In the genomic region with DNA sequence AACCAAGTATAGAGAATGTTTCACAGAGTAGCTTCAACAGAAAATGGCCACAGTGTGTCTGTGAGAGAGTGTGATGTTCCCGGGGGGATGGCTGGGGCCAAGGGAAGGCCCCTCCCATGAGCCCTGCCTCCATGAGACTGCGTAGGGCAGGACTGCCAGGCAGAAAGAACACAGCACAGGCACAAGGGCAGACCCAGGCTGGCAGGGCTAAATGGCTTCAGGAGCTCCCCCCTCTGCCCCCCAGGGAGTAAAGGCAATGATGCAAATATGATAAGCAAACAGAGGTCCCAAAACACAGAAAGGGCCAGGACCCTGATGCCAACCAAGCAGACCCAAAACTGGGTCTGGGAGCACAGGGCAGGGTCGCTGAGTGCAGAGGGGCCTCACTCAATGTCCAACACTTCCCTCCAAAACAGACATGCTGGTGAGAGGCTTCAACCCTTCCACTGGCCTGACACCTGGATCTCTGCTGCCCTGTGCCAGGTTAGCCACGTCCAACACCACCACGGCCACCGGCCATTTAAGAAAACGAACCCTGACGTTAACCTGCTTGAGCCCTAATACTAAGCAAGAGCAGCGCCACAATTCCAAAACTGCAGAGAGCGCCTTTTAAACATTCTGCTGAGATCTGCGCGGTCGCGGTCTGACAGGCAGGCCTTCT, we compare ENCODE assay signal across 12 cellular contexts.
DNase-seq lines count a peak whose midpoint lies in the region; ATAC-seq and TF ChIP-seq lines count a peak whose summit lies in the region.
"Had no signal": no experiment of that assay in that cellular context is flagged by ENCODE, and none has a peak within 500 bp of the region (broad histone marks: within the 10 kb centered on the region; RNA-seq: fewer than 3 reads in every experiment).

No MANE protein-coding gene starts in this region.

- H3K4me1 ChIP-seq in DND-41 (ENCODE audit: insufficient read depth, low read length) (peaks cover 30% of the 10 kb centered on the region), adrenal gland (replicated peaks in 1 of 2) (peaks cover 21 to 65% of the 10 kb centered on the region in 2 donors), skeletal muscle satellite cell (ENCODE audit: control insufficient read depth, insufficient read depth, low read length) (peaks cover 33% of the 10 kb centered on the region)

- H4K20me1 ChIP-seq in DND-41 (ENCODE audit: insufficient read depth, low read length), result peaks cover 90% of the 10 kb centered on the region

- no peak for TF ChIP-seq POLR2A in adrenal gland (IDR thresholded peaks at IDR 0.05)

- H3K36me3 ChIP-seq in DND-41 (ENCODE audit: insufficient read depth, low read length) (peaks cover 99% of the 10 kb centered on the region), adrenal gland (replicated peaks in 1 of 2) (no peaks in the 10 kb centered on the region), skeletal muscle satellite cell (ENCODE audit: insufficient read depth, low read length) (no peaks in the 10 kb centered on the region)

- H2AFZ ChIP-seq in DND-41 (ENCODE audit: low read depth, low read length), result no peak overlapping the region

- peak; percentile 1 for DNase-seq in DND-41
- DNase-seq in adrenal gland, result peak in 6 of 7 donors; percentile 1 to 55 (median 20)
- no peak for DNase-seq in NCI-H1694 treated with DMSO at 0.1 percent for 48 hours (lab: John Stamatoyannopoulos, UW)
- DNase-seq in Kasumi-1 (lab: John Stamatoyannopoulos, UW), result no peak
- DNase-seq: activated B cell treated with CpG ODN at 0.5 μM for 24 hours, activated gamma-delta T cell, naive B cell, NCI-H146 had no signal

- TF ChIP-seq CTCF in DND-41 (IDR thresholded peaks at IDR 0.05; ENCODE audit: borderline replicate concordance, extremely low read depth, low read length, poor library complexity, severe bottlenecking) (no peak), adrenal gland (IDR thresholded peaks at IDR 0.05) (no peak)

- H3K4me2 ChIP-seq in DND-41 (ENCODE audit: insufficient read depth, low read length) (no peak overlapping the region), skeletal muscle satellite cell (ENCODE audit: low read length) (no peak overlapping the region)

- ATAC-seq in DND-41 (ENCODE audit: insufficient read depth, low read depth) (no peak), GM18502 (IDR thresholded peaks at IDR 0.05; ENCODE audit: poor library complexity, unreplicated experiment) (no peak), HG03139 (IDR thresholded peaks at IDR 0.05; ENCODE audit: unreplicated experiment) (no peak)

- H3K27ac ChIP-seq in DND-41 (ENCODE audit: low read length) (peak overlapping the region; percentile 68), adrenal gland (peak overlapping the region in 3 of 5 donors; percentile 68 to 86 (median 86)), layer of hippocampus (ENCODE audit: low read depth, low read length) (peak overlapping the region; percentile 78)

- H3K9ac ChIP-seq in DND-41 (ENCODE audit: low read depth, low read length) (peak overlapping the region; percentile 1; the same call in 1 of the 2 replicates), skeletal muscle satellite cell (ENCODE audit: low read depth, low read length) (peak overlapping the region; percentile 27)

- intact Hi-C loops in adrenal gland (cut with DNase I), result loop anchor here in 1 of 2 donors (10.0 kb wide), 1 partner anchor 84 kb away; no protein-coding TSS in a partner anchor

- no peaks in the 10 kb centered on the region for H3K27me3 ChIP-seq in DND-41 (ENCODE audit: insufficient read depth, low read length, poor library complexity)
- no peaks in the 10 kb centered on the region for H3K27me3 ChIP-seq in adrenal gland
- H3K27me3 ChIP-seq in layer of hippocampus (ENCODE audit: control insufficient read depth, insufficient read depth, low read length), result no peaks in the 10 kb centered on the region
- no peaks in the 10 kb centered on the region for H3K27me3 ChIP-seq in skeletal muscle satellite cell (ENCODE audit: control insufficient read depth, insufficient read depth, low read length)

- H3K4me3 ChIP-seq in DND-41 (ENCODE audit: low read depth in 1 of 2, low read length in 2 of 2) (no peak overlapping the region), adrenal gland (no peak overlapping the region), skeletal muscle satellite cell (ENCODE audit: low read length) (no peak overlapping the region)

- H3K9me3 ChIP-seq in DND-41 (ENCODE audit: insufficient read depth, low read length, severe bottlenecking) (no peaks in the 10 kb centered on the region), adrenal gland (replicated peaks in 1 of 3) (no peaks in the 10 kb centered on the region), skeletal muscle satellite cell (replicated peaks; ENCODE audit: low read length) (no peaks in the 10 kb centered on the region)

- WGBS in adrenal gland, 4 donors, result 88 to 96% (median 92%) methylated on average over 10 to 14 of the region's 14 CpGs

- peaks cover 100% of the 10 kb centered on the region for H3K79me2 ChIP-seq in DND-41 (ENCODE audit: insufficient read depth, low read length)

Comparison
In these comparisons a context has a peak if more than half of its experiments do, and no peak if none do; other contexts are left out.
1. DNase-seq: peak in DND-41 (single experiment) and adrenal gland (6 of 7); none in NCI-H1694 treated with DMSO at 0.1 percent for 48 hours (single experiment) and Kasumi-1 (0 of 2).
2. Peak in every context shown above with its lines, with median percentiles within 50 percentile points of each other: H3K27ac ChIP-seq.